Comparison of ENCODE assay signal across 1 cellular context in the genomic region with DNA sequence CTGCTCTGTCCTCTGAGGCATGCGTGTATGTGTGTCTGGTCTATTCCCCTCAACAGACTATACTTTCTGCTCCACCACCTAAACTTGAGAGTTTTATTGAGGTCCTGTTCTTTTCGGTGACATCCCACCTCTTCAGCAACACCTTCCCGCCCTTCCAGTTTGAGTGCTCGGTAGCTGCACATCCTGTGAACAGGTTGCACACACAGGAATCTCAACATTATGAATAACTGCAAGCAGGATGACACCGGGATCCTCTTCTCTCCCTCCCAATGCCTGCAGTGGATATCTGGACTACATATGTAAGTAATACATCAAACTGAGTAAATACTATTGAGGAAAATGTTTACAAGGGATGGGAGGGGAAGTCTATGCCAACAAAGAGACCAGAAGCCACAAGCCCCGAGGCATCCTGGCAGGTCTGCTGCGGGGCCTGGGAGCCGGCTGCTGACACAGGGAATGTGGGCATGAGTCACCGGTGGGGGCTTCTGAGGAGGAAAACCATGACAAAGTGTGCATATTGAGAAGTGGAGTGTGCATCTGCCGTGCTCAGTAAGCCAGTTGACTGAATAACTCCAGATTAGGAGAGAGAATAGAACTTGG.
TF ChIP-seq lines count a peak whose summit lies in the region.

No MANE protein-coding gene starts in this region.

TF ChIP-seq in HepG2, 621 proteins besides CTCF, POLR2A, EP300 and RAD21:
- no peak for TF ChIP-seq ZNF124 (CRISPR knock-in tag; IDR thresholded peaks at IDR 0.05)
- TF ChIP-seq, protein P1, sequence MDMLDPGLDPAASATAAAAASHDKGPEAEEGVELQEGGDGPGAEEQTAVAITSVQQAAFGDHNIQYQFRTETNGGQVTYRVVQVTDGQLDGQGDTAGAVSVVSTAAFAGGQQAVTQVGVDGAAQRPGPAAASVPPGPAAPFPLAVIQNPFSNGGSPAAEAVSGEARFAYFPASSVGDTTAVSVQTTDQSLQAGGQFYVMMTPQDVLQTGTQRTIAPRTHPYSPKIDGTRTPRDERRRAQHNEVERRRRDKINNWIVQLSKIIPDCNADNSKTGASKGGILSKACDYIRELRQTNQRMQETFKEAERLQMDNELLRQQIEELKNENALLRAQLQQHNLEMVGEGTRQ (IDR thresholded peaks at IDR 0.05; ENCODE audit: low read depth, low read length) = no peak
- TF ChIP-seq, protein P1 (CRISPR knock-in tag; IDR thresholded peaks at IDR 0.05; ENCODE audit: borderline replicate concordance) = no peak
- TF ChIP-seq, protein P2, sequence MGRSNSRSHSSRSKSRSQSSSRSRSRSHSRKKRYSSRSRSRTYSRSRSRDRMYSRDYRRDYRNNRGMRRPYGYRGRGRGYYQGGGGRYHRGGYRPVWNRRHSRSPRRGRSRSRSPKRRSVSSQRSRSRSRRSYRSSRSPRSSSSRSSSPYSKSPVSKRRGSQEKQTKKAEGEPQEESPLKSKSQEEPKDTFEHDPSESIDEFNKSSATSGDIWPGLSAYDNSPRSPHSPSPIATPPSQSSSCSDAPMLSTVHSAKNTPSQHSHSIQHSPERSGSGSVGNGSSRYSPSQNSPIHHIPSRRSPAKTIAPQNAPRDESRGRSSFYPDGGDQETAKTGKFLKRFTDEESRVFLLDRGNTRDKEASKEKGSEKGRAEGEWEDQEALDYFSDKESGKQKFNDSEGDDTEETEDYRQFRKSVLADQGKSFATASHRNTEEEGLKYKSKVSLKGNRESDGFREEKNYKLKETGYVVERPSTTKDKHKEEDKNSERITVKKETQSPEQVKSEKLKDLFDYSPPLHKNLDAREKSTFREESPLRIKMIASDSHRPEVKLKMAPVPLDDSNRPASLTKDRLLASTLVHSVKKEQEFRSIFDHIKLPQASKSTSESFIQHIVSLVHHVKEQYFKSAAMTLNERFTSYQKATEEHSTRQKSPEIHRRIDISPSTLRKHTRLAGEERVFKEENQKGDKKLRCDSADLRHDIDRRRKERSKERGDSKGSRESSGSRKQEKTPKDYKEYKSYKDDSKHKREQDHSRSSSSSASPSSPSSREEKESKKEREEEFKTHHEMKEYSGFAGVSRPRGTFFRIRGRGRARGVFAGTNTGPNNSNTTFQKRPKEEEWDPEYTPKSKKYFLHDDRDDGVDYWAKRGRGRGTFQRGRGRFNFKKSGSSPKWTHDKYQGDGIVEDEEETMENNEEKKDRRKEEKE (IDR thresholded peaks at IDR 0.05) = no peak
